26 cellular contexts compared by ENCODE assay signal in the genomic region with DNA sequence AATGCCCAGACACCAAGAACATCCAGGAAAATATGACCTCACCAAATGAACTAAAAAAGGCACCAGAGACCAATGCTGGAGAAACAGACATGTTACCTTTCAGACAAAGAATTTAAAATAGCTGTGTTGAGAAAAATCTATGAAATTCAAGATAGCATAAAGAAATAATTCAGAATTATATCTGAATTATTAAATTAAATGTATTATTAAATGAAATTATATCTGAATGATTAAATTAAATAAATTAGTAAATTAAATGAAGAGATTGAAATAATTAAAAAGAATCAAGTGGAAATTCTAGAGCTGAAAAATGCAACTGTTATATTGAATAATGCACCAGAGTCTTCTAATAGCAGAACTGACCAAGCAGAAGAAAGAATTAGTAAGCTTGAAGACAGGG.
DNase-seq lines count a peak whose midpoint lies in the region; ATAC-seq, FAIRE-seq and TF ChIP-seq lines count a peak whose summit lies in the region.
"Had no signal": no experiment of that assay in that cellular context is flagged by ENCODE, and none has a peak within 500 bp of the region (broad histone marks: within the 10 kb centered on the region; RNA-seq: fewer than 3 reads in every experiment).

No MANE protein-coding gene starts in this region.

- intact Hi-C loops in kidney (cut with DNase I) = no loop called here

- H3K9ac ChIP-seq in kidney (ENCODE audit: low read length in 2 of 2) = no peak overlapping the region
- H3K9ac ChIP-seq: BLaER1 treated with 17β-estradiol and CSF1 and Interleukin-3, amounts not matched to agents 10 nM and 100 nM had no signal

- no peak for TF ChIP-seq CTCF in WTC11 (IDR thresholded peaks at IDR 0.05)
- TF ChIP-seq CTCF in kidney (IDR thresholded peaks at IDR 0.05; ENCODE audit: borderline replicate concordance, extremely low read depth, insufficient read depth) = no peak

- DNase-seq in activated T-cell treated with anti-CD3 and anti-CD28 coated beads, Interleukin-2, amount 50 U/mL, for 72 hours = no peak
- no peak for DNase-seq in activated T-cell treated with anti-CD3 and anti-CD28 coated beads, Interleukin-2, amount 50 U/mL, for 4 hours
- DNase-seq in WTC11 (ENCODE audit: low spot score) = no peak
- DNase-seq in activated CD8-positive, alpha-beta T cell treated with anti-CD3 and anti-CD28 coated beads, Interleukin-2, amount 10 ng/mL, durations not matched to agents 7 days and 5 days = no peak
- DNase-seq in kidney = no peak
- DNase-seq in immature natural killer cell = no peak
- DNase-seq: 8988T; ACHN; AML-193; BE2C; CD4-positive, alpha-beta T cell; CD8-positive, alpha-beta memory T cell; DMS 273 treated with DMSO at 0.1 percent for 48 hours; DMS79; EL; GDM1; H9 had no signal

- H3K4me1 Mint-ChIP-seq in activated T-cell treated with anti-CD3 and anti-CD28 coated beads, Interleukin-2, amount 50 U/mL, for 72 hours (ENCODE audit: low read depth) = peaks cover 19% of the 10 kb centered on the region
- peaks cover 3% of the 10 kb centered on the region for H3K4me1 Mint-ChIP-seq in activated T-cell treated with anti-CD3 and anti-CD28 coated beads, Interleukin-2, amount 50 U/mL, for 4 hours (ENCODE audit: low read depth)
- H3K4me1 Mint-ChIP-seq in WTC11 (no peaks in the 10 kb centered on the region), immature natural killer cell (peaks cover 11 to 16% of the 10 kb centered on the region in 2 donors)
- H3K4me1 Mint-ChIP-seq in activated CD8-positive, alpha-beta T cell treated with anti-CD3 and anti-CD28 coated beads, Interleukin-2, amount 10 ng/mL, durations not matched to agents 7 days and 5 days (ENCODE audit: low read depth) = peaks cover 16% of the 10 kb centered on the region
- H3K4me1 Mint-ChIP-seq: CD14-positive monocyte, GM23338, H9 had no signal

- peak overlapping the region in 1 of 2 donors; percentile 1 for H3K4me3 Mint-ChIP-seq in activated T-cell treated with anti-CD3 and anti-CD28 coated beads, Interleukin-2, amount 50 U/mL, for 72 hours
- H3K4me3 Mint-ChIP-seq in activated T-cell treated with anti-CD3 and anti-CD28 coated beads, Interleukin-2, amount 50 U/mL, for 4 hours = no peak overlapping the region
- H3K4me3 Mint-ChIP-seq in WTC11 (no peak overlapping the region), immature natural killer cell (no peak overlapping the region)
- H3K4me3 Mint-ChIP-seq in activated CD8-positive, alpha-beta T cell treated with anti-CD3 and anti-CD28 coated beads, Interleukin-2, amount 10 ng/mL, durations not matched to agents 7 days and 5 days = no peak overlapping the region
- H3K4me3 Mint-ChIP-seq: CD14-positive monocyte; CD4-positive, alpha-beta T cell; CD8-positive, alpha-beta memory T cell; GM23338; H9 had no signal

- H3K27ac ChIP-seq in kidney (ENCODE audit: low read depth in 2 of 2, low read length in 2 of 2) = no peak overlapping the region
- H3K27ac ChIP-seq: A549; BLaER1 treated with 17β-estradiol and CSF1 and Interleukin-3, amounts not matched to agents 10 nM and 100 nM had no signal

- no peak overlapping the region for H3K4me3 ChIP-seq in kidney (ENCODE audit: low read length in 2 of 2)
- H3K4me3 ChIP-seq: A549; BLaER1 treated with 17β-estradiol and CSF1 and Interleukin-3, amounts not matched to agents 10 nM and 100 nM; GM12878; GM23338 had no signal

- H3K27me3 Mint-ChIP-seq in activated T-cell treated with anti-CD3 and anti-CD28 coated beads, Interleukin-2, amount 50 U/mL, for 72 hours (ENCODE audit: low read depth) = no peaks in the 10 kb centered on the region
- H3K27me3 Mint-ChIP-seq in activated T-cell treated with anti-CD3 and anti-CD28 coated beads, Interleukin-2, amount 50 U/mL, for 4 hours (ENCODE audit: low read depth) = no peaks in the 10 kb centered on the region
- H3K27me3 Mint-ChIP-seq in WTC11 (ENCODE audit: low read depth) (no peaks in the 10 kb centered on the region), immature natural killer cell (ENCODE audit: low read depth in 3 of 3) (peaks cover 0 to 1% (median 0%) of the 10 kb centered on the region in 3 donors)
- H3K27me3 Mint-ChIP-seq in activated CD8-positive, alpha-beta T cell treated with anti-CD3 and anti-CD28 coated beads, Interleukin-2, amount 10 ng/mL, durations not matched to agents 7 days and 5 days (ENCODE audit: low read depth) = no peaks in the 10 kb centered on the region
- H3K27me3 Mint-ChIP-seq: CD4-positive, alpha-beta T cell; CD8-positive, alpha-beta memory T cell had no signal

- peak; percentile 70 for FAIRE-seq in kidney (lab: Jason Lieb, UNC)
- FAIRE-seq: A549, D721Med, GM12878, GM19239 had no signal

- POLR2A ChIA-PET in WTC11 (lab: Charles Lee) = no interaction called here
- POLR2A ChIA-PET in activated CD8-positive, alpha-beta T cell treated with anti-CD3 and anti-CD28 coated beads, Interleukin-2, amount 10 ng/mL, durations not matched to agents 7 days and 5 days (lab: Charles Lee) = interaction anchor here (1.6 kb wide), 1 partner anchor 9 kb away, joined by 4 read pairs; no protein-coding TSS in a partner anchor

- no peaks in the 10 kb centered on the region for H3K36me3 ChIP-seq in kidney (ENCODE audit: control insufficient read depth in 1 of 2, insufficient read depth in 2 of 2, low read length in 2 of 2)
- H3K36me3 ChIP-seq: BE2C; BLaER1 treated with 17β-estradiol and CSF1 and Interleukin-3, amounts not matched to agents 10 nM and 100 nM had no signal

- ATAC-seq in activated T-cell treated with anti-CD3 and anti-CD28 coated beads, Interleukin-2, amount 50 U/mL, for 72 hours (replicated peaks in 1 of 2) = no peak
- no peak for ATAC-seq in activated T-cell treated with anti-CD3 and anti-CD28 coated beads, Interleukin-2, amount 50 U/mL, for 4 hours
- no peak for ATAC-seq in WTC11
- no peak for ATAC-seq in activated CD8-positive, alpha-beta T cell treated with anti-CD3 and anti-CD28 coated beads, Interleukin-2, amount 10 ng/mL, durations not matched to agents 7 days and 5 days
- ATAC-seq in HG03139 (IDR thresholded peaks at IDR 0.05; ENCODE audit: unreplicated experiment) = no peak
- ATAC-seq: A549, GM12878, GM23338, HCT116 had no signal

- peaks cover 25% of the 10 kb centered on the region in 2 donors for H3K9me3 Mint-ChIP-seq in activated T-cell treated with anti-CD3 and anti-CD28 coated beads, Interleukin-2, amount 50 U/mL, for 72 hours
- H3K9me3 Mint-ChIP-seq in activated T-cell treated with anti-CD3 and anti-CD28 coated beads, Interleukin-2, amount 50 U/mL, for 4 hours = peaks cover 32% of the 10 kb centered on the region
- H3K9me3 Mint-ChIP-seq in WTC11 (peaks cover 43% of the 10 kb centered on the region), immature natural killer cell (peaks cover 9 to 37% (median 23%) of the 10 kb centered on the region in 6 donors)
- peaks cover 41% of the 10 kb centered on the region for H3K9me3 Mint-ChIP-seq in activated CD8-positive, alpha-beta T cell treated with anti-CD3 and anti-CD28 coated beads, Interleukin-2, amount 10 ng/mL, durations not matched to agents 7 days and 5 days (ENCODE audit: insufficient read depth)

- CTCF ChIA-PET in WTC11 (lab: Charles Lee) = no interaction called here
- CTCF ChIA-PET in activated CD8-positive, alpha-beta T cell treated with anti-CD3 and anti-CD28 coated beads, Interleukin-2, amount 10 ng/mL, durations not matched to agents 7 days and 5 days (lab: Charles Lee) = interaction anchor here (0.8 to 1.8 kb wide), 8 partner anchors 8 to 369 kb away, joined by 3 to 12 read pairs (median 3); no protein-coding TSS in a partner anchor

- peak overlapping the region; percentile 24 for H3K27ac Mint-ChIP-seq in activated T-cell treated with anti-CD3 and anti-CD28 coated beads, Interleukin-2, amount 50 U/mL, for 72 hours
- H3K27ac Mint-ChIP-seq in WTC11 = no peak overlapping the region
- peak overlapping the region; percentile 41 for H3K27ac Mint-ChIP-seq in activated CD8-positive, alpha-beta T cell treated with anti-CD3 and anti-CD28 coated beads, Interleukin-2, amount 10 ng/mL, durations not matched to agents 7 days and 5 days
- no peak overlapping the region for H3K27ac Mint-ChIP-seq in immature natural killer cell
- H3K27ac Mint-ChIP-seq: CD14-positive monocyte; CD4-positive, alpha-beta T cell; H9 had no signal

- H3K36me3 Mint-ChIP-seq in activated T-cell treated with anti-CD3 and anti-CD28 coated beads, Interleukin-2, amount 50 U/mL, for 72 hours (ENCODE audit: insufficient read depth in 2 of 2) = peaks cover 43 to 49% of the 10 kb centered on the region in 2 donors
- peaks cover 8% of the 10 kb centered on the region for H3K36me3 Mint-ChIP-seq in activated T-cell treated with anti-CD3 and anti-CD28 coated beads, Interleukin-2, amount 50 U/mL, for 4 hours (ENCODE audit: insufficient read depth)
- peaks cover 25% of the 10 kb centered on the region for H3K36me3 Mint-ChIP-seq in WTC11
- peaks cover 49% of the 10 kb centered on the region for H3K36me3 Mint-ChIP-seq in activated CD8-positive, alpha-beta T cell treated with anti-CD3 and anti-CD28 coated beads, Interleukin-2, amount 10 ng/mL, durations not matched to agents 7 days and 5 days (ENCODE audit: low read depth)
- peaks cover 25 to 29% (median 26%) of the 10 kb centered on the region in 3 donors for H3K36me3 Mint-ChIP-seq in immature natural killer cell
- H3K36me3 Mint-ChIP-seq: CD14-positive monocyte had no signal

- H3K4me1 ChIP-seq in kidney (ENCODE audit: control insufficient read depth in 1 of 2, insufficient read depth in 1 of 2, low read depth in 1 of 2, low read length in 2 of 2) = no peaks in the 10 kb centered on the region
- H3K4me1 ChIP-seq: A549; BE2C; BLaER1 treated with 17β-estradiol and CSF1 and Interleukin-3, amounts not matched to agents 10 nM and 100 nM had no signal

- no peaks in the 10 kb centered on the region for H3K9me3 ChIP-seq in kidney (ENCODE audit: control insufficient read depth in 1 of 2, low read length in 2 of 2)
- H3K9me3 ChIP-seq: A549, BE2C had no signal

TF ChIP-seq in WTC11, 78 proteins besides CTCF, POLR2A, EP300 and RAD21:
- TF ChIP-seq ETV6 (CRISPR knock-in tag; IDR thresholded peaks at IDR 0.05) (no peak), HMGA2 (CRISPR knock-in tag; IDR thresholded peaks at IDR 0.05) (peak; percentile 92)

Comparison
In these comparisons a context has a peak if more than half of its experiments do, and no peak if none do; other contexts are left out.
1. H3K27ac Mint-ChIP-seq: peak in activated T-cell treated with anti-CD3 and anti-CD28 coated beads, Interleukin-2, amount 50 U/mL, for 72 hours (single experiment) and activated CD8-positive, alpha-beta T cell treated with anti-CD3 and anti-CD28 coated beads, Interleukin-2, amount 10 ng/mL, durations not matched to agents 7 days and 5 days (single experiment); none in WTC11 (single experiment) and immature natural killer cell (0 of 6).